In genomic region chr3:139540686-139541085, GRCh38 we compare ENCODE assay signal across 1 cellular context.
TF ChIP-seq lines count a peak whose summit lies in the region.

No MANE protein-coding gene starts in this region.

TF ChIP-seq in GM23338, 12 proteins besides CTCF, POLR2A, EP300 and RAD21 (continued from another document):
- TF ChIP-seq REST (IDR thresholded peaks at IDR 0.05; ENCODE audit: unreplicated experiment) (no peak), EZH2 (IDR thresholded peaks at IDR 0.05; ENCODE audit: low read depth, unreplicated experiment) (no peak), STAT1 (IDR thresholded peaks at IDR 0.05; ENCODE audit: unreplicated experiment) (no peak), ETS1 (IDR thresholded peaks at IDR 0.05) (no peak), NANOG (IDR thresholded peaks at IDR 0.05; ENCODE audit: borderline replicate concordance) (no peak), POLR2AphosphoS5 (IDR thresholded peaks at IDR 0.05; ENCODE audit: low read depth) (no peak), EZH2phosphoT487 (IDR thresholded peaks at IDR 0.05; ENCODE audit: unreplicated experiment) (no peak), ZNF462 (CRISPR knock-in tag; IDR thresholded peaks at IDR 0.05) (no peak), ZNF114 (CRISPR knock-in tag; IDR thresholded peaks at IDR 0.05) (no peak), CREB1 (CRISPR knock-in tag; IDR thresholded peaks at IDR 0.05; ENCODE audit: low read depth) (no peak), ZNF331 (CRISPR knock-in tag; IDR thresholded peaks at IDR 0.05; ENCODE audit: low read depth) (no peak)
